ENCODE assay signal across 3 cellular contexts in genomic region chr10:53983431-53983830, GRCh38.
"Had no signal": no experiment of that assay in that cellular context is flagged by ENCODE, and none has a peak within 500 bp of the region (broad histone marks: within the 10 kb centered on the region; RNA-seq: fewer than 3 reads in every experiment).

No MANE protein-coding gene starts in this region.

- ATAC-seq: GM12878 had no signal

- H3K4me3 ChIP-seq: GM12878 had no signal

- DNase-seq: GDM1, GF-D8 had no signal
